28 cellular contexts compared by ENCODE assay signal in the genomic region with DNA sequence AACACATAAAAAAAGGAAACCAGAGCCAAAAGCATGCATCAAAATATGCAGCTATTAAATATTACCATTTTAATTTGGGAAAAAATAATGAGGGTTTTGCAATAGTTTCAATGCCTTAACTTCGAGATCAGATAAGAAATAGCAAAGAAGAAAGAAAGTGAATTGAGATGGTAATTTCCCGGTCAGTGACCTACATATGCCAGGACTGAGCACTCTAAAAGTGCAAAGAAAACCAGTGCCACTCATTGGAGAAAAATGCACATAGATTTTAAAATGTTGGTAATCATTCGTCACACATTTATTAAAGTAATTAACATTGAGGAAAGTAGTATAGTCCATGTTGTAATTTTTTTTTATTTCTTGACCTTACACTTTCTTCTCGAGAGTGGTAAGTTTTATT.
"Had no signal": no experiment of that assay in that cellular context is flagged by ENCODE, and none has a peak within 500 bp of the region (broad histone marks: within the 10 kb centered on the region; RNA-seq: fewer than 3 reads in every experiment).

No MANE protein-coding gene starts in this region.

- H3K4me3 ChIP-seq: body of pancreas, esophagus muscularis mucosa, gastrocnemius medialis had no signal

- H3K4me1 ChIP-seq: body of pancreas, esophagus muscularis mucosa, gastrocnemius medialis had no signal

- H3K36me3 ChIP-seq: esophagus muscularis mucosa, gastrocnemius medialis, WERI-Rb-1 had no signal

- H3K27me3 ChIP-seq: body of pancreas, esophagus muscularis mucosa, foreskin keratinocyte, gastrocnemius medialis had no signal

- H3K27ac ChIP-seq: body of pancreas, esophagus muscularis mucosa, foreskin keratinocyte, gastrocnemius medialis, WERI-Rb-1 had no signal

- H3K9me3 ChIP-seq: body of pancreas, esophagus muscularis mucosa, gastrocnemius medialis had no signal

- ATAC-seq: activated CD4-positive, CD25-positive, alpha-beta regulatory T cell treated with anti-CD3 and anti-CD28 coated beads, Interleukin-2, amount 50 U/mL, for 24 hours; activated CD8-positive, alpha-beta T cell treated with anti-CD3 and anti-CD28 coated beads for 36 hours; activated T-cell treated with anti-CD3 and anti-CD28 coated beads, Interleukin-2, amount 50 U/mL, for 4 hours; activated T-helper 17 cell treated with anti-CD3 and anti-CD28 coated beads, Interleukin-2, amount 50 U/mL, for 72 hours; body of pancreas; foreskin keratinocyte; gastrocnemius medialis; T-helper 17 cell had no signal

- FAIRE-seq: colon had no signal

- DNase-seq: activated B cell treated with CpG ODN at 0.5 μM for 24 hours; activated CD4-positive, alpha-beta T cell treated with anti-CD3 and anti-CD28 coated beads for 48 hours; activated CD4-positive, alpha-beta T cell treated with anti-CD3 and anti-CD28 coated beads, Interleukin-2, amount 50 U/mL, for 1 hour; activated CD4-positive, alpha-beta T cell treated with anti-CD3 and anti-CD28 coated beads, Interleukin-2, amount 50 U/mL, for 48 hours; activated CD8-positive, alpha-beta memory T cell treated with anti-CD3 and anti-CD28 coated beads for 24 hours; activated CD8-positive, alpha-beta T cell treated with anti-CD3 and anti-CD28 coated beads for 36 hours; activated effector memory CD4-positive, alpha-beta T cell treated with Interleukin-2 at 50 U/mL for 16 hours; activated gamma-delta T cell treated with Interleukin-2 at 50 U/mL for 16 hours; activated naive CD4-positive, alpha-beta T cell treated with anti-CD3 and anti-CD28 coated beads, Interleukin-2, amount 50 U/mL, for 16 hours; activated naive CD4-positive, alpha-beta T cell treated with Interleukin-2 at 50 U/mL for 16 hours; activated T-cell treated with anti-CD3 and anti-CD28 coated beads, Interleukin-2, amount 50 U/mL, for 4 hours; amygdala; aorta; body of pancreas; caudate nucleus; cortex of kidney; effector CD8-positive, alpha-beta T cell; erythroblast; foreskin keratinocyte; gastrocnemius medialis; T-helper 1 cell; T-helper 17 cell; T1000; WERI-Rb-1 had no signal
